In genomic region chr15:55774113-55774970, GRCh38 we compare ENCODE assay signal across 8 cellular contexts. TPM values are rescaled to one million over a fixed set of nuclear protein-coding genes. Genes with fewer than 3 reads are reported as not detected.
A peak's percentile ranks its signal among the peaks of the same experiment; 100 is the strongest.
DNase-seq lines count a peak whose midpoint lies in the region; ATAC-seq and TF ChIP-seq lines count a peak whose summit lies in the region.

No MANE protein-coding gene starts in this region.

- no peak for TF ChIP-seq EP300 in Ishikawa (IDR thresholded peaks at IDR 0.05; ENCODE audit: borderline replicate concordance)

- peak overlapping the region; percentile 69 for H3K27ac ChIP-seq in ectodermal cell (ENCODE audit: insufficient read depth, low read depth, low read length, poor library complexity, severe bottlenecking)

- ATAC-seq in natural killer cell treated with Interleukin-12 subunit alpha and Interleukin-12 subunit beta and Interleukin-15 and Interleukin-18, amount 100 ng/mL, for 72 hours = no peak
- no peak for ATAC-seq in activated T-helper 17 cell treated with anti-CD3 and anti-CD28 coated beads, Interleukin-2, amount 50 U/mL, for 72 hours (replicated peaks)
- ATAC-seq in esophagus mucosa = no peak

- H3K4me1 Mint-ChIP-seq in natural killer cell treated with Interleukin-12 subunit alpha and Interleukin-12 subunit beta and Interleukin-15 and Interleukin-18, amount 100 ng/mL, for 72 hours (ENCODE audit: low read depth in 2 of 2) = no peaks in the 10 kb centered on the region
- no peaks in the 10 kb centered on the region for H3K4me1 Mint-ChIP-seq in activated T-helper 17 cell treated with anti-CD3 and anti-CD28 coated beads, Interleukin-2, amount 50 U/mL, for 72 hours

- H3K4me3 ChIP-seq in WI38 (ENCODE audit: low read depth, low read length) (no peak overlapping the region), ectodermal cell (ENCODE audit: insufficient read depth, low read depth, low read length) (no peak overlapping the region)

- no peak overlapping the region for H3K27ac Mint-ChIP-seq in natural killer cell treated with Interleukin-12 subunit alpha and Interleukin-12 subunit beta and Interleukin-15 and Interleukin-18, amount 100 ng/mL, for 72 hours
- no peak overlapping the region for H3K27ac Mint-ChIP-seq in activated T-helper 17 cell treated with anti-CD3 and anti-CD28 coated beads, Interleukin-2, amount 50 U/mL, for 72 hours

- TF ChIP-seq RAD21 in Ishikawa (IDR thresholded peaks at IDR 0.05; ENCODE audit: low read depth) = peak; percentile 53; the same call in 1 of the 2 replicates

- H3K27me3 ChIP-seq in ectodermal cell (ENCODE audit: control insufficient read depth, insufficient read depth, low read length, poor library complexity, severe bottlenecking) = no peaks in the 10 kb centered on the region

- H3K4me3 Mint-ChIP-seq in natural killer cell treated with Interleukin-12 subunit alpha and Interleukin-12 subunit beta and Interleukin-15 and Interleukin-18, amount 100 ng/mL, for 72 hours = no peak overlapping the region
- H3K4me3 Mint-ChIP-seq in activated T-helper 17 cell treated with anti-CD3 and anti-CD28 coated beads, Interleukin-2, amount 50 U/mL, for 72 hours = no peak overlapping the region

- peaks cover 24% of the 10 kb centered on the region for H3K4me1 ChIP-seq in ectodermal cell (ENCODE audit: control insufficient read depth, insufficient read depth, low read length)

- H3K27me3 Mint-ChIP-seq in natural killer cell treated with Interleukin-12 subunit alpha and Interleukin-12 subunit beta and Interleukin-15 and Interleukin-18, amount 100 ng/mL, for 72 hours = peaks cover 29 to 40% of the 10 kb centered on the region in 2 donors
- H3K27me3 Mint-ChIP-seq in activated T-helper 17 cell treated with anti-CD3 and anti-CD28 coated beads, Interleukin-2, amount 50 U/mL, for 72 hours = peaks cover 11% of the 10 kb centered on the region

- TF ChIP-seq CTCF in GM13977 (IDR thresholded peaks at IDR 0.05; ENCODE audit: extremely low read depth, insufficient read depth, missing control alignments) (peak; percentile 70), WI38 (IDR thresholded peaks at IDR 0.05; ENCODE audit: low read depth, low read length) (peak; percentile 54)

- in situ Hi-C loops in GM13977 (cut with MboI; ENCODE audit: low pct_unique_long_range_greater_than_20kb, low sequenced_read_pairs, unreplicated experiment) = no loop called here

- DNase-seq in A172 (ENCODE audit: low spot score) (peak; percentile 32), GM13977 (ENCODE audit: low spot score) (peak; percentile 49)
- DNase-seq in natural killer cell treated with Interleukin-12 subunit alpha and Interleukin-12 subunit beta and Interleukin-15 and Interleukin-18, amount 100 ng/mL, for 72 hours (ENCODE audit: low spot score) = peak; percentile 69

- H3K36me3 ChIP-seq in ectodermal cell (ENCODE audit: control insufficient read depth, insufficient read depth, low read length) = no peaks in the 10 kb centered on the region

- WGBS in ectodermal cell, 2 experiments = 59 to 69% methylated on average over 9 of the region's 9 CpGs

- no peaks in the 10 kb centered on the region for H3K9me3 Mint-ChIP-seq in natural killer cell treated with Interleukin-12 subunit alpha and Interleukin-12 subunit beta and Interleukin-15 and Interleukin-18, amount 100 ng/mL, for 72 hours
- H3K9me3 Mint-ChIP-seq in activated T-helper 17 cell treated with anti-CD3 and anti-CD28 coated beads, Interleukin-2, amount 50 U/mL, for 72 hours = no peaks in the 10 kb centered on the region

- H3K9me3 ChIP-seq in ectodermal cell (ENCODE audit: control insufficient read depth, low read length) = no peaks in the 10 kb centered on the region

- H3K36me3 Mint-ChIP-seq in natural killer cell treated with Interleukin-12 subunit alpha and Interleukin-12 subunit beta and Interleukin-15 and Interleukin-18, amount 100 ng/mL, for 72 hours = no peaks in the 10 kb centered on the region
- no peaks in the 10 kb centered on the region for H3K36me3 Mint-ChIP-seq in activated T-helper 17 cell treated with anti-CD3 and anti-CD28 coated beads, Interleukin-2, amount 50 U/mL, for 72 hours (ENCODE audit: low read depth)

TF ChIP-seq in Ishikawa, 13 proteins besides CTCF, POLR2A, EP300 and RAD21:
- TF ChIP-seq, protein P1, sequence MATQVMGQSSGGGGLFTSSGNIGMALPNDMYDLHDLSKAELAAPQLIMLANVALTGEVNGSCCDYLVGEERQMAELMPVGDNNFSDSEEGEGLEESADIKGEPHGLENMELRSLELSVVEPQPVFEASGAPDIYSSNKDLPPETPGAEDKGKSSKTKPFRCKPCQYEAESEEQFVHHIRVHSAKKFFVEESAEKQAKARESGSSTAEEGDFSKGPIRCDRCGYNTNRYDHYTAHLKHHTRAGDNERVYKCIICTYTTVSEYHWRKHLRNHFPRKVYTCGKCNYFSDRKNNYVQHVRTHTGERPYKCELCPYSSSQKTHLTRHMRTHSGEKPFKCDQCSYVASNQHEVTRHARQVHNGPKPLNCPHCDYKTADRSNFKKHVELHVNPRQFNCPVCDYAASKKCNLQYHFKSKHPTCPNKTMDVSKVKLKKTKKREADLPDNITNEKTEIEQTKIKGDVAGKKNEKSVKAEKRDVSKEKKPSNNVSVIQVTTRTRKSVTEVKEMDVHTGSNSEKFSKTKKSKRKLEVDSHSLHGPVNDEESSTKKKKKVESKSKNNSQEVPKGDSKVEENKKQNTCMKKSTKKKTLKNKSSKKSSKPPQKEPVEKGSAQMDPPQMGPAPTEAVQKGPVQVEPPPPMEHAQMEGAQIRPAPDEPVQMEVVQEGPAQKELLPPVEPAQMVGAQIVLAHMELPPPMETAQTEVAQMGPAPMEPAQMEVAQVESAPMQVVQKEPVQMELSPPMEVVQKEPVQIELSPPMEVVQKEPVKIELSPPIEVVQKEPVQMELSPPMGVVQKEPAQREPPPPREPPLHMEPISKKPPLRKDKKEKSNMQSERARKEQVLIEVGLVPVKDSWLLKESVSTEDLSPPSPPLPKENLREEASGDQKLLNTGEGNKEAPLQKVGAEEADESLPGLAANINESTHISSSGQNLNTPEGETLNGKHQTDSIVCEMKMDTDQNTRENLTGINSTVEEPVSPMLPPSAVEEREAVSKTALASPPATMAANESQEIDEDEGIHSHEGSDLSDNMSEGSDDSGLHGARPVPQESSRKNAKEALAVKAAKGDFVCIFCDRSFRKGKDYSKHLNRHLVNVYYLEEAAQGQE (IDR thresholded peaks at IDR 0.05; ENCODE audit: low read depth) = no peak
- TF ChIP-seq USF1 (IDR thresholded peaks at IDR 0.05) (no peak), EGR1 (IDR thresholded peaks at IDR 0.05) (no peak), TEAD4 (IDR thresholded peaks at IDR 0.05) (no peak), CEBPB (IDR thresholded peaks at IDR 0.05) (no peak), TCF12 (IDR thresholded peaks at IDR 0.05; ENCODE audit: low read depth) (no peak), TAF1 (IDR thresholded peaks at IDR 0.05; ENCODE audit: low read depth) (no peak), FOXM1 (IDR thresholded peaks at IDR 0.05; ENCODE audit: borderline replicate concordance, low read depth) (no peak), ZBTB7A (IDR thresholded peaks at IDR 0.05; ENCODE audit: low read depth) (no peak), NFIC (IDR thresholded peaks at IDR 0.05) (no peak), YY1 (IDR thresholded peaks at IDR 0.05; ENCODE audit: low read depth) (no peak), CREB1 (IDR thresholded peaks at IDR 0.05; ENCODE audit: low read depth) (no peak)
- TF ChIP-seq, protein P2, sequence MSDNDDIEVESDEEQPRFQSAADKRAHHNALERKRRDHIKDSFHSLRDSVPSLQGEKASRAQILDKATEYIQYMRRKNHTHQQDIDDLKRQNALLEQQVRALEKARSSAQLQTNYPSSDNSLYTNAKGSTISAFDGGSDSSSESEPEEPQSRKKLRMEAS (IDR thresholded peaks at IDR 0.05) = no peak

RNA-seq across cellular contexts. Expression of gene PRTG, which starts 31.4 kb away (rescaled TPM):
- 3.6 and 8.7 TPM in 2 replicates for total RNA-seq in A172 (2014; rRNA removed; shearing (Covaris generic))
- polyA plus RNA-seq in ectodermal cell (2013, experiment 1 of 4) = 337 TPM
- 401 TPM for polyA plus RNA-seq in ectodermal cell (2013, experiment 2 of 4)
- 254 TPM for polyA plus RNA-seq in ectodermal cell (2013, experiment 3 of 4)
- 315 TPM for polyA plus RNA-seq in ectodermal cell (2013, experiment 4 of 4)
- not detected for total RNA-seq in natural killer cell treated with Interleukin-12 subunit alpha and Interleukin-12 subunit beta and Interleukin-15 and Interleukin-18, amount 100 ng/mL, for 72 hours
- not detected for total RNA-seq in activated T-helper 17 cell treated with anti-CD3 and anti-CD28 coated beads, Interleukin-2, amount 50 U/mL, for 72 hours
- 0.56 TPM for total RNA-seq in esophagus mucosa
